ENCODE assay signal across 11 cellular contexts in genomic region chr7:100093054-100093453, GRCh38. TPM values are rescaled to one million over a fixed set of nuclear protein-coding genes. Genes with fewer than 3 reads are reported as not detected.
DNase-seq lines count a peak whose midpoint lies in the region; ATAC-seq, FAIRE-seq and TF ChIP-seq lines count a peak whose summit lies in the region.
"Had no signal": no experiment of that assay in that cellular context is flagged by ENCODE, and none has a peak within 500 bp of the region (broad histone marks: within the 10 kb centered on the region; RNA-seq: fewer than 3 reads in every experiment).

No MANE protein-coding gene starts in this region.

- TF ChIP-seq POLR2A in H1 (IDR thresholded peaks at IDR 0.05; ENCODE audit: control extremely low read depth in 1 of 2, low read depth in 2 of 2, low read length in 2 of 2): peak; percentile 57 to 80

- peaks cover 94% of the 10 kb centered on the region for H3K36me3 Mint-ChIP-seq in activated T-helper 17 cell treated with anti-CD3 and anti-CD28 coated beads, Interleukin-2, amount 50 U/mL, for 72 hours (ENCODE audit: low read depth)

- peaks cover 24 to 33% of the 10 kb centered on the region in 2 experiments for H4K20me1 ChIP-seq in H1 (replicated peaks in 1 of 2; ENCODE audit: control insufficient read depth in 1 of 2, insufficient read depth in 2 of 2, low read length in 2 of 2)

- no peak overlapping the region for H4K5ac ChIP-seq in H1 (ENCODE audit: insufficient read length, low read depth, low read length)

- H2BK12ac ChIP-seq in H1 (ENCODE audit: low read depth, low read length): no peak overlapping the region

- H3K79me1 ChIP-seq in H1 (ENCODE audit: low read depth, low read length): peaks cover 13% of the 10 kb centered on the region

- no peak overlapping the region for H3K4ac ChIP-seq in H1 (replicated peaks; ENCODE audit: insufficient read length, low read depth, low read length)

- H4K8ac ChIP-seq in H1 (ENCODE audit: extremely low read depth, insufficient read depth, low read length): no peak overlapping the region

- no peak overlapping the region for H3K4me2 ChIP-seq in H1 (ENCODE audit: insufficient read depth in 1 of 2, low read depth in 2 of 2, low read length in 2 of 2)
- H3K4me2 ChIP-seq: smooth muscle cell had no signal

- TF ChIP-seq RAD21 in H1 (IDR thresholded peaks at IDR 0.05 in 1 of 2, conservative IDR thresholded peaks at IDR 0.05 in 1 of 2; ENCODE audit: low read depth in 2 of 2, low read length in 2 of 2): no peak

- H2BK20ac ChIP-seq in H1 (ENCODE audit: low read length): no peak overlapping the region

- peaks cover 0 to 25% of the 10 kb centered on the region in 2 experiments; a peak in 3 of 4 replicates for H3K79me2 ChIP-seq in H1 (ENCODE audit: control insufficient read depth in 1 of 2, insufficient read depth in 2 of 2, low read length in 2 of 2)

- POLR2A ChIA-PET in H1 (lab: Charles Lee; ENCODE audit: partially characterized antibody): interaction anchor here (0.9 to 19.5 kb wide), 16 partner anchors 9 to 401 kb away, joined by 3 to 722 read pairs (median 4); partner anchors contain the start of genes AP4M1, COPS6, LAMTOR4 and MCM7

- H3K4me3 Mint-ChIP-seq in activated T-helper 17 cell treated with anti-CD3 and anti-CD28 coated beads, Interleukin-2, amount 50 U/mL, for 72 hours: no peak overlapping the region
- H3K4me3 Mint-ChIP-seq: activated CD4-positive, alpha-beta memory T cell treated with anti-CD3 and anti-CD28 coated beads, Interleukin-2, amount 10 ng/mL, durations not matched to agents 7 days and 5 days had no signal

- H3K23me2 ChIP-seq in H1 (ENCODE audit: low read depth, low read length): peaks cover 4% of the 10 kb centered on the region; the same call in 1 of the 2 replicates

- WGBS in H1 (ENCODE audit: extremely low coverage in 1 of 2, insufficient coverage in 1 of 2, insufficient read length in 1 of 2, insufficient replicate concordance in 2 of 2, low coverage in 1 of 2, low lambda C conversion rate in 2 of 2, missing lambda C conversion rate in 1 of 2), 2 experiments: 94% methylated on average over 8 of the region's 8 CpGs; no CpG with 5 or more reads in 1 of the 2 experiments

- peaks cover 62% of the 10 kb centered on the region for H3K36me3 ChIP-seq in H7 (replicated peaks; ENCODE audit: control insufficient read depth, insufficient read depth, low read length)
- H3K36me3 ChIP-seq in H1 (ENCODE audit: control insufficient read depth in 2 of 4, insufficient read depth in 4 of 4, low read length in 3 of 4): peaks cover 66 to 77% (median 70%) of the 10 kb centered on the region in 4 experiments

- no peak for ATAC-seq in activated T-helper 17 cell treated with anti-CD3 and anti-CD28 coated beads, Interleukin-2, amount 50 U/mL, for 72 hours (replicated peaks)

- FAIRE-seq in H1 (lab: Jason Lieb, UNC): no peak
- FAIRE-seq: endometrium had no signal

- H3K9me3 ChIP-seq in H1 (ENCODE audit: insufficient read depth in 2 of 2, low read depth in 1 of 2, low read length in 1 of 2): no peaks in the 10 kb centered on the region
- H3K9me3 ChIP-seq: BE2C, HAP-1, MG63 had no signal

- no peak overlapping the region for H3K56ac ChIP-seq in H1 (replicated peaks; ENCODE audit: insufficient read length, low read depth, low read length)

- H2BK15ac ChIP-seq in H1 (ENCODE audit: low read length): no peak overlapping the region

- H3K27ac ChIP-seq in H1 (ENCODE audit: low read depth, low read length): no peak overlapping the region

- DNase-seq in H7: peak; percentile 13
- DNase-seq in H1 (ENCODE audit: low read depth in 1 of 2, low spot score in 2 of 2): no peak
- DNase-seq in SHP77 treated with DMSO at 0.1 percent for 48 hours (lab: John Stamatoyannopoulos, UW): no peak
- DNase-seq: activated CD4-positive, alpha-beta memory T cell treated with anti-CD3 and anti-CD28 coated beads, Interleukin-2, amount 10 ng/mL, durations not matched to agents 7 days and 5 days; amygdala; BE2C; MG63 had no signal

- H3K18ac ChIP-seq in H1 (ENCODE audit: extremely low read depth, low read length): no peak overlapping the region

- no peak overlapping the region for H3K9ac ChIP-seq in H1 (replicated peaks in 1 of 4; ENCODE audit: extremely low read depth in 1 of 4, low read depth in 3 of 4, low read length in 3 of 4)

- TF ChIP-seq CTCF in H1 (IDR thresholded peaks at IDR 0.05; ENCODE audit: control extremely low read depth in 1 of 3, insufficient read depth in 1 of 3, low read depth in 1 of 3, low read length in 3 of 3): no peak

- no peaks in the 10 kb centered on the region; a peak in 1 of 7 replicates for H3K4me1 ChIP-seq in H1 (replicated peaks in 1 of 4; ENCODE audit: control insufficient read depth in 3 of 4, insufficient read depth in 4 of 4, low read length in 3 of 4)
- H3K4me1 ChIP-seq: BE2C had no signal

- H3K9me3 Mint-ChIP-seq in activated T-helper 17 cell treated with anti-CD3 and anti-CD28 coated beads, Interleukin-2, amount 50 U/mL, for 72 hours: no peaks in the 10 kb centered on the region
- H3K9me3 Mint-ChIP-seq: activated CD4-positive, alpha-beta memory T cell treated with anti-CD3 and anti-CD28 coated beads, Interleukin-2, amount 10 ng/mL, durations not matched to agents 7 days and 5 days had no signal

- no peak overlapping the region for H2AFZ ChIP-seq in H1 (ENCODE audit: low read length)

- H2AK5ac ChIP-seq in H1 (ENCODE audit: low read depth, low read length): no peak overlapping the region

- H3K4me1 Mint-ChIP-seq in activated T-helper 17 cell treated with anti-CD3 and anti-CD28 coated beads, Interleukin-2, amount 50 U/mL, for 72 hours: peaks cover 20% of the 10 kb centered on the region

- no peaks in the 10 kb centered on the region for H3K27me3 Mint-ChIP-seq in activated T-helper 17 cell treated with anti-CD3 and anti-CD28 coated beads, Interleukin-2, amount 50 U/mL, for 72 hours
- H3K27me3 Mint-ChIP-seq: activated CD4-positive, alpha-beta memory T cell treated with anti-CD3 and anti-CD28 coated beads, Interleukin-2, amount 10 ng/mL, durations not matched to agents 7 days and 5 days had no signal

- H3K27me3 ChIP-seq in H7 (ENCODE audit: control insufficient read depth, insufficient read depth, low read length) (no peaks in the 10 kb centered on the region), H1 (replicated peaks in 1 of 4; ENCODE audit: control insufficient read depth in 3 of 4, extremely low read depth in 1 of 4, insufficient read depth in 3 of 4, low read length in 3 of 4) (no peaks in the 10 kb centered on the region)
- H3K27me3 ChIP-seq: BE2C, MG63 had no signal

- H2BK5ac ChIP-seq in H1 (ENCODE audit: low read depth, low read length): no peak overlapping the region; the same call in 1 of the 2 replicates

- no peak overlapping the region for H4K91ac ChIP-seq in H1 (replicated peaks; ENCODE audit: insufficient read length, low read length)

- no peak for TF ChIP-seq EP300 in H1 (IDR thresholded peaks at IDR 0.05; ENCODE audit: borderline replicate concordance in 1 of 2, low read depth in 2 of 2, low read length in 2 of 2)

- no peak overlapping the region for H3K14ac ChIP-seq in H1 (ENCODE audit: insufficient read length)

- H2BK120ac ChIP-seq in H1 (replicated peaks; ENCODE audit: low read depth, low read length): no peak overlapping the region

- H3K4me3 ChIP-seq in H7 (ENCODE audit: insufficient read depth, low read depth, low read length) (no peak overlapping the region), H1 (ENCODE audit: extremely low read depth in 1 of 4, insufficient read depth in 2 of 4, low read depth in 3 of 4, low read length in 4 of 4) (no peak overlapping the region)
- H3K4me3 ChIP-seq: HAP-1, MG63, smooth muscle cell had no signal

- H3K23ac ChIP-seq in H1 (ENCODE audit: insufficient read length): no peak overlapping the region

- H3K27ac Mint-ChIP-seq in activated T-helper 17 cell treated with anti-CD3 and anti-CD28 coated beads, Interleukin-2, amount 50 U/mL, for 72 hours: no peak overlapping the region
- H3K27ac Mint-ChIP-seq: activated CD4-positive, alpha-beta memory T cell treated with anti-CD3 and anti-CD28 coated beads, Interleukin-2, amount 10 ng/mL, durations not matched to agents 7 days and 5 days had no signal

- CTCF ChIA-PET in H1 (lab: Charles Lee; ENCODE audit: partially characterized antibody): interaction anchor here (1.3 kb wide), 1 partner anchor 30 kb away, joined by 4 read pairs; no protein-coding TSS in a partner anchor

RNA-seq across cellular contexts. Expression of gene COPS6, which starts 4.3 kb away (rescaled TPM):
- total RNA-seq in H7 (2014; rRNA removed; shearing (Covaris generic)): 51.8 and 59.6 TPM in 2 replicates
- total RNA-seq in H1 (2021; fragmentation: NEBNext Ultra II Directional; extraction: Animal tissue kit (Norgen Biotek cat#: 25700)): 127 and 128 TPM in 2 replicates
- 159 and 225 TPM in 2 replicates for polyA plus RNA-seq in H1 (2011; rRNA removed)
- 182 TPM for polyA plus RNA-seq in H1 (2011; cell fraction: cytosol; rRNA removed)
- polyA plus RNA-seq in H1 (2011; cell fraction: nucleus; rRNA removed): 125 TPM
- 126 to 168 TPM (median 164 TPM) in 4 replicates for polyA plus RNA-seq in H1 (2012, experiment 1 of 2)
- polyA plus RNA-seq in H1 (2012, experiment 2 of 2): 93.7 TPM
- polyA plus RNA-seq in H1 (2013, experiment 1 of 2): 98.9 TPM
- polyA plus RNA-seq in H1 (2013, experiment 2 of 2): 103 TPM
- 154 and 162 TPM in 2 replicates for polyA minus RNA-seq in H1 (2011; rRNA and poly(A)+ RNA removed)
- polyA minus RNA-seq in H1 (2011; cell fraction: cytosol; rRNA and poly(A)+ RNA removed): 75.1 TPM
- 66.5 TPM for polyA minus RNA-seq in H1 (2011; cell fraction: nucleus; rRNA and poly(A)+ RNA removed)
- total RNA-seq in activated T-helper 17 cell treated with anti-CD3 and anti-CD28 coated beads, Interleukin-2, amount 50 U/mL, for 72 hours: 100 to 1,000 TPM in 1 of 2 donors, 10 to 100 TPM in 1; 79.1 to 108 TPM

RNA-seq across cellular contexts. Expression of gene MCM7, which starts 8.1 kb away (rescaled TPM):
- total RNA-seq in H7 (2014; rRNA removed; shearing (Covaris generic)): 363 and 383 TPM in 2 replicates
- 339 and 344 TPM in 2 replicates for total RNA-seq in H1 (2021; fragmentation: NEBNext Ultra II Directional; extraction: Animal tissue kit (Norgen Biotek cat#: 25700))
- 313 and 394 TPM in 2 replicates for polyA plus RNA-seq in H1 (2011; rRNA removed)
- 370 TPM for polyA plus RNA-seq in H1 (2011; cell fraction: cytosol; rRNA removed)
- polyA plus RNA-seq in H1 (2011; cell fraction: nucleus; rRNA removed): 732 TPM
- polyA plus RNA-seq in H1 (2012, experiment 1 of 2): 297 to 387 TPM (median 352 TPM) in 4 replicates
- polyA plus RNA-seq in H1 (2012, experiment 2 of 2): 212 TPM
- 254 TPM for polyA plus RNA-seq in H1 (2013, experiment 1 of 2)
- 229 TPM for polyA plus RNA-seq in H1 (2013, experiment 2 of 2)
- polyA minus RNA-seq in H1 (2011; rRNA and poly(A)+ RNA removed): 344 and 385 TPM in 2 replicates
- 320 TPM for polyA minus RNA-seq in H1 (2011; cell fraction: cytosol; rRNA and poly(A)+ RNA removed)
- 348 TPM for polyA minus RNA-seq in H1 (2011; cell fraction: nucleus; rRNA and poly(A)+ RNA removed)
- total RNA-seq in activated T-helper 17 cell treated with anti-CD3 and anti-CD28 coated beads, Interleukin-2, amount 50 U/mL, for 72 hours: 100 to 1,000 TPM; 205 to 388 TPM

RNA-seq across cellular contexts. Expression of gene AP4M1, which starts 8.4 kb away (rescaled TPM):
- 15.1 and 23.3 TPM in 2 replicates for total RNA-seq in H7 (2014; rRNA removed; shearing (Covaris generic))
- total RNA-seq in H1 (2021; fragmentation: NEBNext Ultra II Directional; extraction: Animal tissue kit (Norgen Biotek cat#: 25700)): 15.2 and 15.8 TPM in 2 replicates
- polyA plus RNA-seq in H1 (2011; rRNA removed): 15.9 and 16.6 TPM in 2 replicates
- polyA plus RNA-seq in H1 (2011; cell fraction: cytosol; rRNA removed): 12.1 TPM
- 38.5 TPM for polyA plus RNA-seq in H1 (2011; cell fraction: nucleus; rRNA removed)
- 14.4 to 21.1 TPM (median 19.3 TPM) in 4 replicates for polyA plus RNA-seq in H1 (2012, experiment 1 of 2)
- polyA plus RNA-seq in H1 (2012, experiment 2 of 2): 19.6 TPM
- 10.8 TPM for polyA plus RNA-seq in H1 (2013, experiment 1 of 2)
- polyA plus RNA-seq in H1 (2013, experiment 2 of 2): 11.6 TPM
- 12.8 and 16.5 TPM in 2 replicates for polyA minus RNA-seq in H1 (2011; rRNA and poly(A)+ RNA removed)
- 8.6 TPM for polyA minus RNA-seq in H1 (2011; cell fraction: cytosol; rRNA and poly(A)+ RNA removed)
- 12.6 TPM for polyA minus RNA-seq in H1 (2011; cell fraction: nucleus; rRNA and poly(A)+ RNA removed)
- 10 to 100 TPM in 1 of 2 donors, 1 to 10 TPM in 1; 8.2 to 12.7 TPM for total RNA-seq in activated T-helper 17 cell treated with anti-CD3 and anti-CD28 coated beads, Interleukin-2, amount 50 U/mL, for 72 hours

RNA-seq across cellular contexts. Expression of gene ZNF3, which starts 11.5 kb away (rescaled TPM):
- 40.8 and 51.0 TPM in 2 replicates for total RNA-seq in H7 (2014; rRNA removed; shearing (Covaris generic))
- 49.1 and 50.7 TPM in 2 replicates for total RNA-seq in H1 (2021; fragmentation: NEBNext Ultra II Directional; extraction: Animal tissue kit (Norgen Biotek cat#: 25700))
- polyA plus RNA-seq in H1 (2011; rRNA removed): 21.3 and 26.9 TPM in 2 replicates
- 33.8 TPM for polyA plus RNA-seq in H1 (2011; cell fraction: cytosol; rRNA removed)
- 58.8 TPM for polyA plus RNA-seq in H1 (2011; cell fraction: nucleus; rRNA removed)
- polyA plus RNA-seq in H1 (2012, experiment 1 of 2): 33.0 to 39.4 TPM (median 38.3 TPM) in 4 replicates
- 17.4 TPM for polyA plus RNA-seq in H1 (2012, experiment 2 of 2)
- 55.9 TPM for polyA plus RNA-seq in H1 (2013, experiment 1 of 2)
- 49.7 TPM for polyA plus RNA-seq in H1 (2013, experiment 2 of 2)
- polyA minus RNA-seq in H1 (2011; rRNA and poly(A)+ RNA removed): 73.2 and 75.3 TPM in 2 replicates
- polyA minus RNA-seq in H1 (2011; cell fraction: cytosol; rRNA and poly(A)+ RNA removed): 24.1 TPM
- 97.8 TPM for polyA minus RNA-seq in H1 (2011; cell fraction: nucleus; rRNA and poly(A)+ RNA removed)
- total RNA-seq in activated T-helper 17 cell treated with anti-CD3 and anti-CD28 coated beads, Interleukin-2, amount 50 U/mL, for 72 hours: 10 to 100 TPM; 16.9 to 17.1 TPM

RNA-seq across cellular contexts. Expression of gene TAF6, which starts 26.1 kb away (rescaled TPM):
- 104 and 106 TPM in 2 replicates for total RNA-seq in H7 (2014; rRNA removed; shearing (Covaris generic))
- total RNA-seq in H1 (2021; fragmentation: NEBNext Ultra II Directional; extraction: Animal tissue kit (Norgen Biotek cat#: 25700)): 101 and 109 TPM in 2 replicates
- polyA plus RNA-seq in H1 (2011; rRNA removed): 66.7 and 113 TPM in 2 replicates
- 29.4 TPM for polyA plus RNA-seq in H1 (2011; cell fraction: cytosol; rRNA removed)
- 79.1 TPM for polyA plus RNA-seq in H1 (2011; cell fraction: nucleus; rRNA removed)
- polyA plus RNA-seq in H1 (2012, experiment 1 of 2): 71.9 to 120 TPM (median 110 TPM) in 4 replicates
- 110 TPM for polyA plus RNA-seq in H1 (2012, experiment 2 of 2)
- 68.1 TPM for polyA plus RNA-seq in H1 (2013, experiment 1 of 2)
- 69.5 TPM for polyA plus RNA-seq in H1 (2013, experiment 2 of 2)
- polyA minus RNA-seq in H1 (2011; rRNA and poly(A)+ RNA removed): 37.5 and 55.6 TPM in 2 replicates
- polyA minus RNA-seq in H1 (2011; cell fraction: cytosol; rRNA and poly(A)+ RNA removed): 42.3 TPM
- polyA minus RNA-seq in H1 (2011; cell fraction: nucleus; rRNA and poly(A)+ RNA removed): 32.4 TPM
- 10 to 100 TPM; 29.6 to 55.0 TPM for total RNA-seq in activated T-helper 17 cell treated with anti-CD3 and anti-CD28 coated beads, Interleukin-2, amount 50 U/mL, for 72 hours
